Comparison of ENCODE assay signal across 1 cellular context in the genomic region with DNA sequence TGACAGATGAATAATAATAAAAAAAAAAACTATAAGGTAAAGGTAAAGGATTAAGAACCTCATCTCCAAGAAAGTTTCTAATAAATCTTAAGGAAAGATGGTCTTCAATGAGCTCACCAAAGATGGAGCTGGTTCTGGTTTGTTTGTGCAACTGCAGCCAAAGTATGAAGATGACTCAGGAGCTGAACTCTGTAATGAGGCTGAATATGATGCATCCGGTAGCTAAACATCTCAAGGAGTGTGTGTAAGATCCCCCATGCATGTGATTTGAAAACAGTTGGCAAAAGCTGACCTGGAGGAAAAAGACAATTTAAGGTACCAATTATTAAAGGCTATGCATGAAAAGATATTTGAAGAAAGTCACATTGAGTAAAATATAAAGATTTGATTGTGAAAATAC.
TF ChIP-seq lines count a peak whose summit lies in the region.

No MANE protein-coding gene starts in this region.

TF ChIP-seq in SK-N-SH treated with all-trans-retinoic acid at 6 μM for 48 hours, 23 proteins besides CTCF, POLR2A, EP300 and RAD21 (continued from another document):
- TF ChIP-seq CSRNP3 (CRISPR knock-in tag; IDR thresholded peaks at IDR 0.05) (no peak), ZNF565 (CRISPR knock-in tag; conservative IDR thresholded peaks at IDR 0.05; ENCODE audit: low read depth) (no peak), ZFP3 (CRISPR knock-in tag; IDR thresholded peaks at IDR 0.05) (no peak), CSDC2 (CRISPR knock-in tag; IDR thresholded peaks at IDR 0.05) (no peak), RARB (CRISPR knock-in tag; IDR thresholded peaks at IDR 0.05) (no peak), ARNTL (CRISPR knock-in tag; IDR thresholded peaks at IDR 0.05; ENCODE audit: borderline replicate concordance, low read depth) (no peak), PATZ1 (CRISPR knock-in tag; IDR thresholded peaks at IDR 0.05; ENCODE audit: borderline replicate concordance) (no peak), SNAI2 (CRISPR knock-in tag; IDR thresholded peaks at IDR 0.05) (no peak), OSR1 (CRISPR knock-in tag; IDR thresholded peaks at IDR 0.05) (no peak), ESRRG (CRISPR knock-in tag; IDR thresholded peaks at IDR 0.05) (no peak)
